Comparison of ENCODE assay signal across 7 cellular contexts in the genomic region with DNA sequence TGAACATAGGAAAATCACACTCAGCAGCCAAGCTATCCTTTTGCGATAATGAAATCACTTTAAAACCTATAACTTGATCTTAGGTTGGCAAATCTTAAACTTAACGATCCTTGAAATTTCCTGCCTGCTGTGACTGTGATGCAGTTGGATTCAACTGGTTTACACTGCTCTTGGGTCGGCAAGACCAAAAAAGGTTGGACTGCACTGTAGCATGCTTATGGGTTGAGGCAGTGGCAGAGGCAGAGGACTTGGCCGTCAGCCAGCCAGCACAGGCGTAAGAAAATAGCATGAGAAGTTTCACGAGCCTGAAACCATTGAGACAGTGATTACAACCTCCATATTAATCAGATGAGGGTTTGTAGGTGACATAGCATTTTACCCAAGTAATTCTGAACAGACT. TPM values are rescaled to one million over a fixed set of nuclear protein-coding genes. Genes with fewer than 3 reads are reported as not detected.
DNase-seq lines count a peak whose midpoint lies in the region; ATAC-seq and TF ChIP-seq lines count a peak whose summit lies in the region.

No MANE protein-coding gene starts in this region.

- dilution Hi-C loops in mammary epithelial cell (cut with HindIII; ENCODE audit: low sequenced_read_pairs): no loop called here

- intact Hi-C loops in mammary epithelial cell (cut with micrococcal nuclease): no loop called here
- intact Hi-C loops in lower lobe of right lung (cut with DNase I): no loop called here

- H3K4me1 ChIP-seq in mammary epithelial cell (ENCODE audit: insufficient read depth, low read length): peaks cover 7% of the 10 kb centered on the region
- H3K4me1 ChIP-seq in lower lobe of right lung: peaks cover 40% of the 10 kb centered on the region

- H3K4me1 Mint-ChIP-seq in type B pancreatic cell (ENCODE audit: unreplicated experiment): peaks cover 5% of the 10 kb centered on the region

- H2AFZ ChIP-seq in mammary epithelial cell (ENCODE audit: low read depth, low read length): no peak overlapping the region

- WGBS in mammary epithelial cell (ENCODE audit: low coverage, missing lambda C conversion rate): 27% methylated on average over 6 of the region's 6 CpGs

- H3K36me3 Mint-ChIP-seq in type B pancreatic cell: peaks cover 29% of the 10 kb centered on the region

- H3K9ac ChIP-seq in mammary epithelial cell (ENCODE audit: insufficient read depth, low read length): no peak overlapping the region

- H3K27ac ChIP-seq in mammary epithelial cell (ENCODE audit: insufficient read depth, low read depth, low read length) (peak overlapping the region; percentile 34), lower lobe of right lung (peak overlapping the region; percentile 46)

- H3K27me3 Mint-ChIP-seq in type B pancreatic cell: no peaks in the 10 kb centered on the region

- in situ Hi-C loops in mammary epithelial cell (cut with MboI; ENCODE audit: low sequenced_read_pairs in 2 of 2): no loop called here

- CTCF ChIA-PET in mammary epithelial cell (lab: Charles Lee; ENCODE audit: low non-redundant PET): no interaction called here

- H3K4me3 ChIP-seq in mammary epithelial cell (replicated peaks in 1 of 3; ENCODE audit: insufficient read depth in 1 of 3, low read depth in 2 of 3, low read length in 3 of 3) (no peak overlapping the region), lower lobe of right lung (no peak overlapping the region)

- DNase-seq in NCI-H1694 treated with DMSO at 0.1 percent for 48 hours (lab: John Stamatoyannopoulos, UW): peak; percentile 73
- peak; percentile 75 for DNase-seq in mammary epithelial cell
- peak; percentile 78 for DNase-seq in lower lobe of right lung
- no peak for DNase-seq in type B pancreatic cell (ENCODE audit: extremely low spot score, unreplicated experiment)
- DNase-seq in NCI-H1436 (lab: John Stamatoyannopoulos, UW): no peak
- DNase-seq in SKM-1 treated with dmso at 0.1 percent for 144 hours (lab: John Stamatoyannopoulos, UW; ENCODE audit: unreplicated experiment): no peak
- no peak for DNase-seq in NCI-H1930 (lab: John Stamatoyannopoulos, UW)

- peaks cover 7% of the 10 kb centered on the region for H3K79me2 ChIP-seq in mammary epithelial cell (ENCODE audit: insufficient read depth, low read length)

- H3K4me3 Mint-ChIP-seq in type B pancreatic cell: peak overlapping the region; percentile 18

- BruUV-seq in mammary epithelial cell (replicated peaks; lab: Mats Ljungman, UMichigan): no TSS peak

- no peak overlapping the region for H3K4me2 ChIP-seq in mammary epithelial cell (ENCODE audit: insufficient read depth, low read depth, low read length)

- no peaks in the 10 kb centered on the region for H3K9me3 Mint-ChIP-seq in type B pancreatic cell

- H3K27ac Mint-ChIP-seq in type B pancreatic cell: peak overlapping the region; percentile 71

- H3K36me3 ChIP-seq in mammary epithelial cell (ENCODE audit: insufficient read depth, low read length): peaks cover 31% of the 10 kb centered on the region
- H3K36me3 ChIP-seq in lower lobe of right lung: peaks cover 93% of the 10 kb centered on the region

- no peaks in the 10 kb centered on the region for H4K20me1 ChIP-seq in mammary epithelial cell (ENCODE audit: insufficient read depth, low read length)

- peak; percentile 55 to 56 for ATAC-seq in lower lobe of right lung

- TF ChIP-seq CTCF in mammary epithelial cell (conservative IDR thresholded peaks at IDR 0.05 in 1 of 2, IDR thresholded peaks at IDR 0.05 in 1 of 2; ENCODE audit: extremely low read depth in 1 of 2, insufficient read depth in 1 of 2, low read depth in 1 of 2, low read length in 2 of 2) (no peak), lower lobe of right lung (IDR thresholded peaks at IDR 0.05) (no peak), type B pancreatic cell (conservative IDR thresholded peaks at IDR 0.05) (no peak)

- H3K27me3 ChIP-seq in mammary epithelial cell (ENCODE audit: insufficient read depth, low read length) (no peaks in the 10 kb centered on the region), lower lobe of right lung (ENCODE audit: low read depth) (no peaks in the 10 kb centered on the region)

- H3K9me3 ChIP-seq in mammary epithelial cell (replicated peaks; ENCODE audit: insufficient read depth, low read length): no peaks in the 10 kb centered on the region
- no peaks in the 10 kb centered on the region for H3K9me3 ChIP-seq in lower lobe of right lung

RNA-seq across cellular contexts. Expression of a gene that starts 21.4 kb away (rescaled TPM):
- total RNA-seq in mammary epithelial cell (100 to 1,000 TPM in 1 of 2 donors, 10 to 100 TPM in 1; 93.0 to 119 TPM), lower lobe of right lung (282 TPM), type B pancreatic cell (ENCODE audit: low replicate concordance) (259 and 270 TPM in 2 replicates)
- polyA plus RNA-seq in mammary epithelial cell: 58.2 TPM
- 35.8 TPM for polyA minus RNA-seq in mammary epithelial cell

Comparison
In these comparisons a context has a peak if more than half of its experiments do, and no peak if none do; other contexts are left out.
1. DNase-seq: peak in NCI-H1694 treated with DMSO at 0.1 percent for 48 hours (single experiment), mammary epithelial cell (single experiment) and lower lobe of right lung (single experiment); none in type B pancreatic cell (single experiment), NCI-H1436 (single experiment), SKM-1 treated with dmso at 0.1 percent for 144 hours (single experiment) and NCI-H1930 (0 of 2).